In genomic region chr7:772005-772294, GRCh38 we compare ENCODE assay signal across 30 cellular contexts. TPM values are rescaled to one million over a fixed set of nuclear protein-coding genes. Genes with fewer than 3 reads are reported as not detected.
DNase-seq lines count a peak whose midpoint lies in the region; ATAC-seq, FAIRE-seq and TF ChIP-seq lines count a peak whose summit lies in the region.
"Had no signal": no experiment of that assay in that cellular context is flagged by ENCODE, and none has a peak within 500 bp of the region (broad histone marks: within the 10 kb centered on the region; RNA-seq: fewer than 3 reads in every experiment).

No MANE protein-coding gene starts in this region.

- H3K36me3 Mint-ChIP-seq in activated naive CD8-positive, alpha-beta T cell treated with anti-CD3 and anti-CD28 coated beads for 36 hours, result peaks cover 17% of the 10 kb centered on the region

- H3K27me3 ChIP-seq in ascending aorta (no peaks in the 10 kb centered on the region), esophagus squamous epithelium (no peaks in the 10 kb centered on the region), pancreas (no peaks in the 10 kb centered on the region), tibial artery (no peaks in the 10 kb centered on the region)
- H3K27me3 ChIP-seq: BE2C, foreskin keratinocyte, neural progenitor cell, SJSA1 had no signal

- whole genome bisulfite sequencing in esophagus squamous epithelium, 2 donors, result 75 to 93% methylated on average over 10 to 11 of the region's 11 CpGs
- WGBS in pancreas, 2 donors, result 89 to 90% methylated on average over 11 of the region's 11 CpGs

- ATAC-seq in pancreas (no peak), HG02973 (IDR thresholded peaks at IDR 0.05; ENCODE audit: unreplicated experiment) (no peak)
- ATAC-seq: foreskin keratinocyte, WTC11 had no signal

- DNase-seq in ascending aorta (ENCODE audit: low spot score in 2 of 2), result no peak
- DNase-seq in esophagus squamous epithelium (lab: John Stamatoyannopoulos, UW), result no peak
- peak in 1 of 6 donors; percentile 58 for DNase-seq in pancreas
- DNase-seq in tibial artery, result no peak
- no peak for DNase-seq in activated naive CD8-positive, alpha-beta T cell treated with anti-CD3 and anti-CD28 coated beads for 36 hours
- no peak for DNase-seq in islet precursor cell
- DNase-seq: activated CD4-positive, alpha-beta T cell treated with anti-CD3 and anti-CD28 coated beads, Interleukin-2, amount 10 ng/mL, durations not matched to agents 24 days and 14 days; activated CD8-positive, alpha-beta memory T cell treated with anti-CD3 and anti-CD28 coated beads for 24 hours; activated gamma-delta T cell; CD8-positive, alpha-beta memory T cell; EL; foreskin keratinocyte; KBM-7; NCI-H1092; NCI-H1694; NCI-H2171; NCI-H510A treated with DMSO at 0.1 percent for 48 hours; stimulated activated CD4-positive, alpha-beta T cell treated with anti-CD3 and anti-CD28 coated beads, Interleukin-4, amount 100 ng/mL, for 4 hours had no signal

- peak overlapping the region in 1 of 2 donors; percentile 30 for H3K4me3 ChIP-seq in ascending aorta
- no peak overlapping the region for H3K4me3 ChIP-seq in esophagus squamous epithelium
- H3K4me3 ChIP-seq in pancreas, result no peak overlapping the region
- peak overlapping the region in 1 of 2 donors; percentile 5 for H3K4me3 ChIP-seq in tibial artery
- H3K4me3 ChIP-seq: neural progenitor cell, SJSA1 had no signal

- H3K4me3 Mint-ChIP-seq in activated naive CD8-positive, alpha-beta T cell treated with anti-CD3 and anti-CD28 coated beads for 36 hours, result no peak overlapping the region
- H3K4me3 Mint-ChIP-seq: activated CD4-positive, alpha-beta T cell treated with anti-CD3 and anti-CD28 coated beads, Interleukin-2, amount 10 ng/mL, durations not matched to agents 24 days and 14 days; central memory CD8-positive, alpha-beta T cell; memory B cell; neural progenitor cell; WTC11 had no signal

- intact Hi-C loops in ascending aorta (cut with DNase I) (loop anchor here (5.0 to 10.0 kb wide), 3 partner anchors 45 to 257 kb away; partner anchors contain the start of genes DNAAF5, PDGFA and PRKAR1B), esophagus squamous epithelium (cut with DNase I) (loop anchor here (2.0 kb wide), 1 partner anchor 451 kb away; no protein-coding TSS in a partner anchor), pancreas (cut with DNase I) (loop anchor here in 2 of 3 donors (5.0 kb wide), 1 partner anchor 450 kb away; no protein-coding TSS in a partner anchor), tibial artery (cut with DNase I; ENCODE audit: low total_unique reads) (loop anchor here (10.0 kb wide), 1 partner anchor 257 kb away; the partner anchor contains the start of gene PDGFA)

- H3K27ac Mint-ChIP-seq in activated naive CD8-positive, alpha-beta T cell treated with anti-CD3 and anti-CD28 coated beads for 36 hours, result no peak overlapping the region
- H3K27ac Mint-ChIP-seq: activated CD4-positive, alpha-beta T cell treated with anti-CD3 and anti-CD28 coated beads, Interleukin-2, amount 10 ng/mL, durations not matched to agents 24 days and 14 days; CD8-positive, alpha-beta memory T cell; memory B cell; neural progenitor cell had no signal

- H3K4me1 Mint-ChIP-seq in activated naive CD8-positive, alpha-beta T cell treated with anti-CD3 and anti-CD28 coated beads for 36 hours, result no peaks in the 10 kb centered on the region
- H3K4me1 Mint-ChIP-seq: activated CD4-positive, alpha-beta T cell treated with anti-CD3 and anti-CD28 coated beads, Interleukin-2, amount 10 ng/mL, durations not matched to agents 24 days and 14 days; central memory CD8-positive, alpha-beta T cell; neural progenitor cell; WTC11 had no signal

- TF ChIP-seq CTCF in ascending aorta (IDR thresholded peaks at IDR 0.05) (no peak), esophagus squamous epithelium (IDR thresholded peaks at IDR 0.05) (no peak), pancreas (IDR thresholded peaks at IDR 0.05) (no peak), tibial artery (IDR thresholded peaks at IDR 0.05) (no peak)

- FAIRE-seq in pancreas (lab: Jason Lieb, UNC), result no peak
- FAIRE-seq: astrocyte, GM18507, GM19239, H54, urothelium cell line had no signal

- peak overlapping the region; percentile 83 for H3K27ac ChIP-seq in ascending aorta
- H3K27ac ChIP-seq in esophagus squamous epithelium, result peak overlapping the region in 3 of 4 donors; percentile 78 to 82 (median 79)
- peak overlapping the region; percentile 49 to 82 (median 79) for H3K27ac ChIP-seq in pancreas
- peak overlapping the region; percentile 69 to 75 for H3K27ac ChIP-seq in tibial artery
- H3K27ac ChIP-seq: foreskin keratinocyte, neural progenitor cell, SJSA1 had no signal

- H3K9me3 Mint-ChIP-seq in activated naive CD8-positive, alpha-beta T cell treated with anti-CD3 and anti-CD28 coated beads for 36 hours, result no peaks in the 10 kb centered on the region
- H3K9me3 Mint-ChIP-seq: activated CD4-positive, alpha-beta T cell treated with anti-CD3 and anti-CD28 coated beads, Interleukin-2, amount 10 ng/mL, durations not matched to agents 24 days and 14 days; central memory CD8-positive, alpha-beta T cell; memory B cell; WTC11 had no signal

- H3K36me3 ChIP-seq in ascending aorta (peaks cover 4 to 28% of the 10 kb centered on the region in 2 donors), esophagus squamous epithelium (peaks cover 4 to 85% (median 6%) of the 10 kb centered on the region in 3 donors), pancreas (no peaks in the 10 kb centered on the region), tibial artery (peaks cover 0 to 76% (median 33%) of the 10 kb centered on the region in 3 donors)

- TF ChIP-seq POLR2A in esophagus squamous epithelium (IDR thresholded peaks at IDR 0.05), result no peak

- H3K9me3 ChIP-seq in ascending aorta, result no peaks in the 10 kb centered on the region
- no peaks in the 10 kb centered on the region for H3K9me3 ChIP-seq in esophagus squamous epithelium
- no peaks in the 10 kb centered on the region for H3K9me3 ChIP-seq in pancreas
- no peaks in the 10 kb centered on the region for H3K9me3 ChIP-seq in tibial artery
- H3K9me3 ChIP-seq: SJSA1 had no signal

- H3K4me1 ChIP-seq in ascending aorta (peaks cover 6 to 20% of the 10 kb centered on the region in 2 donors), esophagus squamous epithelium (peaks cover 0 to 28% (median 7%) of the 10 kb centered on the region in 3 donors), pancreas (peaks cover 20 to 23% (median 21%) of the 10 kb centered on the region in 3 donors), tibial artery (peaks cover 0 to 23% (median 18%) of the 10 kb centered on the region in 4 donors)
- H3K4me1 ChIP-seq: foreskin keratinocyte, neural progenitor cell, SJSA1 had no signal

- no peaks in the 10 kb centered on the region for H3K27me3 Mint-ChIP-seq in activated naive CD8-positive, alpha-beta T cell treated with anti-CD3 and anti-CD28 coated beads for 36 hours
- H3K27me3 Mint-ChIP-seq: activated CD4-positive, alpha-beta T cell treated with anti-CD3 and anti-CD28 coated beads, Interleukin-2, amount 10 ng/mL, durations not matched to agents 24 days and 14 days; CD8-positive, alpha-beta memory T cell; central memory CD8-positive, alpha-beta T cell; memory B cell had no signal

RNA-seq across cellular contexts. Expression of gene PRKAR1B, which starts 44.9 kb away (rescaled TPM):
- total RNA-seq in ascending aorta (13.0 TPM), esophagus squamous epithelium (10 to 100 TPM; 10.2 to 13.1 (median 12.5) TPM), pancreas (1 to 10 TPM; 2.5 to 6.1 (median 4.5) TPM)
- 1 to 10 TPM; 6.8 to 8.4 TPM for polyA plus RNA-seq in pancreas
- 10 to 100 TPM; 38.1 to 40.2 TPM for total RNA-seq in activated naive CD8-positive, alpha-beta T cell treated with anti-CD3 and anti-CD28 coated beads for 36 hours

RNA-seq across cellular contexts. Expression of gene DNAAF5, which starts 45.5 kb away (rescaled TPM):
- total RNA-seq in ascending aorta, result 20.5 TPM
- 10 to 100 TPM; 23.7 to 30.1 (median 28.2) TPM for total RNA-seq in esophagus squamous epithelium
- 10 to 100 TPM in 5 of 6 donors, 1 to 10 TPM in 1; 9.0 to 16.6 (median 12.6) TPM for total RNA-seq in pancreas
- polyA plus RNA-seq in pancreas, result 10 to 100 TPM in 1 of 2 donors, 1 to 10 TPM in 1; 7.7 to 10.5 TPM
- total RNA-seq in activated naive CD8-positive, alpha-beta T cell treated with anti-CD3 and anti-CD28 coated beads for 36 hours, result 10 to 100 TPM; 46.8 to 48.5 TPM
